Comparison of ENCODE assay signal across 18 cellular contexts in genomic region chr4:45323453-45324058, GRCh38.
DNase-seq lines count a peak whose midpoint lies in the region; ATAC-seq and TF ChIP-seq lines count a peak whose summit lies in the region.
"Had no signal": no experiment of that assay in that cellular context is flagged by ENCODE, and none has a peak within 500 bp of the region (broad histone marks: within the 10 kb centered on the region; RNA-seq: fewer than 3 reads in every experiment).

No MANE protein-coding gene starts in this region.

- TF ChIP-seq CTCF in GM10266 (IDR thresholded peaks at IDR 0.05; ENCODE audit: control insufficient read depth, insufficient read depth, low read depth, missing control alignments) (no peak), heart right ventricle (IDR thresholded peaks at IDR 0.05) (no peak)

- H3K27me3 ChIP-seq in effector memory CD4-positive, alpha-beta T cell (replicated peaks; ENCODE audit: control insufficient read depth, insufficient read depth, low read length, poor library complexity, severe bottlenecking): no peaks in the 10 kb centered on the region
- no peaks in the 10 kb centered on the region for H3K27me3 ChIP-seq in heart right ventricle
- H3K27me3 ChIP-seq: BLaER1 had no signal

- no peak overlapping the region for H3K27ac ChIP-seq in effector memory CD4-positive, alpha-beta T cell (ENCODE audit: insufficient read depth, low read length, poor library complexity, severe bottlenecking)
- H3K27ac ChIP-seq in heart right ventricle: no peak overlapping the region
- H3K27ac ChIP-seq: BLaER1, KMS-11 had no signal

- ATAC-seq in GM18858 (IDR thresholded peaks at IDR 0.05; ENCODE audit: unreplicated experiment): peak; percentile 52
- peak; percentile 87 for ATAC-seq in HG02610 (IDR thresholded peaks at IDR 0.05; ENCODE audit: unreplicated experiment)
- ATAC-seq in HG02885 (IDR thresholded peaks at IDR 0.05; ENCODE audit: poor library complexity, unreplicated experiment): peak; percentile 45
- ATAC-seq in heart right ventricle: no peak
- ATAC-seq: HCT116, HepG2 had no signal

- no peaks in the 10 kb centered on the region for H3K4me1 ChIP-seq in effector memory CD4-positive, alpha-beta T cell (ENCODE audit: control insufficient read depth, insufficient read depth, low read length, poor library complexity, severe bottlenecking)
- H3K4me1 ChIP-seq in heart right ventricle: peaks cover 0 to 5% (median 0%) of the 10 kb centered on the region in 9 donors
- H3K4me1 ChIP-seq: BLaER1, Caco-2 had no signal

- no peak overlapping the region for H3K4me3 ChIP-seq in effector memory CD4-positive, alpha-beta T cell (ENCODE audit: insufficient read depth, low read depth, low read length, poor library complexity, severe bottlenecking)
- no peak overlapping the region for H3K4me3 ChIP-seq in heart right ventricle
- H3K4me3 ChIP-seq: BLaER1 had no signal

- H3K9me3 ChIP-seq in effector memory CD4-positive, alpha-beta T cell (ENCODE audit: control insufficient read depth, low read length): no peaks in the 10 kb centered on the region
- H3K9me3 ChIP-seq in heart right ventricle: peaks cover 0 to 4% (median 0%) of the 10 kb centered on the region in 11 donors
- H3K9me3 ChIP-seq: BLaER1, Caco-2 had no signal

- H3K36me3 ChIP-seq in effector memory CD4-positive, alpha-beta T cell (ENCODE audit: control insufficient read depth, insufficient read depth, low read length): no peaks in the 10 kb centered on the region
- H3K36me3 ChIP-seq in heart right ventricle: no peaks in the 10 kb centered on the region
- H3K36me3 ChIP-seq: BLaER1 had no signal

- DNase-seq in GM10266 (ENCODE audit: extremely low spot score) (peak; percentile 4), middle frontal gyrus (ENCODE audit: extremely low spot score, low spot score) (no peak), heart right ventricle (no peak), SKM-1 (lab: John Stamatoyannopoulos, UW; ENCODE audit: unreplicated experiment) (no peak)
- no peak for DNase-seq in effector memory CD4-positive, alpha-beta T cell
- DNase-seq: 8988T; AML-193; Caco-2; CD8-positive, alpha-beta memory T cell; DND-41; GDM1 had no signal

- intact Hi-C loops in heart right ventricle (cut with DNase I): loop anchor here in 2 of 10 donors (5.0 to 10.0 kb wide), 2 partner anchors 291 to 399 kb away; no protein-coding TSS in a partner anchor

- WGBS in heart right ventricle, 2 donors: 55 to 59% methylated on average over 2 of the region's 2 CpGs

Comparison
In these comparisons a context has a peak if more than half of its experiments do, and no peak if none do; other contexts are left out.
1. ATAC-seq: peak in GM18858 (single experiment), HG02610 (single experiment) and HG02885 (single experiment); none in heart right ventricle (0 of 8).